Comparison of ENCODE assay signal across 12 cellular contexts in the genomic region with DNA sequence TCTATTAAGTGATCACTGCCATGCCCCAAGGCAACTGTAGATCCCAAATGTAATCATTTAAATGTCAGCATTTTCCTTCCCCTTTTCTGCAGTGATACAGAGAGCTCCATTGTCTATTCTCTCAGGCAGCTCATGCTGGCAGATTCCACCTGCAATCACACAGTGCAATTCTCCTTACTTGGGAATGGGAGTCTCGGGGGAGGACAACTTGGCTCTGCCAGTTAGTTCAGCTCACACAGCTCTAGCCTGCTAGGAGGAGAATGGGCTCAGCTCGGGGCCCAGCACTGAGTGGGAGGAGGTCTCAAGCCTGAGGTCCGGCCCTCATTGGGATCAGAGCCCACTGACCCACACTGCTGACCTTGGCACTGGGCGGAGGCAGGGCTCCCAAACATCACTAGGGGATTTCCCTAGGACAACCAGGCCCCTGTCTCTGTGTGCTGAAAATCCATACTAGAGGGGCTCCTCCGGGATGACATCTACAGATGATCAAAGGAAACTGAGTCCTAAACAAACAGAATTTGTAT.
DNase-seq lines count a peak whose midpoint lies in the region; ATAC-seq and TF ChIP-seq lines count a peak whose summit lies in the region.
"Had no signal": no experiment of that assay in that cellular context is flagged by ENCODE, and none has a peak within 500 bp of the region (broad histone marks: within the 10 kb centered on the region; RNA-seq: fewer than 3 reads in every experiment).

No MANE protein-coding gene starts in this region.

- no peak overlapping the region for H3K9ac ChIP-seq in colonic mucosa (ENCODE audit: low read depth in 2 of 2, low read length in 2 of 2)

- DNase-seq in NOMO-1 (lab: John Stamatoyannopoulos, UW; ENCODE audit: unreplicated experiment in 2 of 2) (peak; percentile 43 to 67), midbrain (lab: John Stamatoyannopoulos, UW) (peak; percentile 51), colonic mucosa (no peak), GDM1 (lab: John Stamatoyannopoulos, UW) (no peak), glomerular visceral epithelial cell (ENCODE audit: extremely low spot score) (no peak), GM10266 (ENCODE audit: extremely low spot score) (no peak)
- DNase-seq: activated CD8-positive, alpha-beta memory T cell treated with anti-CD3 and anti-CD28 coated beads, Interleukin-2, amount 10 ng/mL, durations not matched to agents 7 days and 5 days; body of pancreas; SIG-M5; stimulated activated CD4-positive, alpha-beta T cell treated with anti-CD3 and anti-CD28 coated beads, Interleukin-4, amount 100 ng/mL, for 1 hour had no signal

- intact Hi-C loops in colonic mucosa (cut with DNase I) = no loop called here

- no peak for TF ChIP-seq CTCF in 22Rv1 (IDR thresholded peaks at IDR 0.05)
- no peak for TF ChIP-seq CTCF in colonic mucosa (IDR thresholded peaks at IDR 0.05)
- TF ChIP-seq CTCF in GM10266 (IDR thresholded peaks at IDR 0.05; ENCODE audit: control insufficient read depth, insufficient read depth, low read depth, missing control alignments) = no peak

- H3K27me3 ChIP-seq in colonic mucosa = no peaks in the 10 kb centered on the region
- H3K27me3 ChIP-seq: body of pancreas had no signal

- H3K36me3 ChIP-seq in colonic mucosa = no peaks in the 10 kb centered on the region

- no peaks in the 10 kb centered on the region for H3K4me1 ChIP-seq in colonic mucosa

- H3K27ac ChIP-seq in 22Rv1 = peak overlapping the region; percentile 60
- no peak overlapping the region for H3K27ac ChIP-seq in colonic mucosa
- H3K27ac ChIP-seq: body of pancreas had no signal

- no peak overlapping the region for H3K4me3 ChIP-seq in colonic mucosa
- H3K4me3 ChIP-seq: body of pancreas had no signal

- no peaks in the 10 kb centered on the region for H3K9me3 ChIP-seq in colonic mucosa
- H3K9me3 ChIP-seq: body of pancreas had no signal

- peak; percentile 25 for ATAC-seq in esophagus mucosa
- ATAC-seq: activated CD8-positive, alpha-beta memory T cell treated with anti-CD3 and anti-CD28 coated beads, Interleukin-2, amount 10 ng/mL, durations not matched to agents 7 days and 5 days; body of pancreas had no signal

Comparison
In these comparisons a context has a peak if more than half of its experiments do, and no peak if none do; other contexts are left out.
1. DNase-seq: peak in NOMO-1 (2 of 2) and midbrain (single experiment); none in colonic mucosa (single experiment), GDM1 (single experiment), glomerular visceral epithelial cell (single experiment) and GM10266 (single experiment).